16 cellular contexts compared by ENCODE assay signal in the genomic region with DNA sequence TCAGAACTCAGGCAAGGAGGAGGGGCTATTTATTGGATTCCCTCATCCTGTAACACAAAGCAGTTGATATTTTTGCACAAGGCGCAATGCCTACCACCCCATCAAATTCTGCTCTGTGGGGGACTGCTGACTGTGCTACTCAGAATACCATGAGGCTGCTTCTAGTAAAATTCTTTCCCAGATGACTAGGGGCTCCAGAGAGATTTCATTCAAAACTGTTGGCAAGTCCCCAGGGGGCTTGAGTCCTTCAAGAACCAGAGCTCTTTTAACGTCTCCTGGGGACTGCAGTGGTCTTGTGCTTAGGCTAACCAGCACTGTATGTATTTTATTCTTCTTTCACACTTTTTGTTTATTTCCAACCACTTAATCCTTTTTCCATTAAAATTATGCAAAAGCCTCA.
"Had no signal": no experiment of that assay in that cellular context is flagged by ENCODE, and none has a peak within 500 bp of the region (broad histone marks: within the 10 kb centered on the region; RNA-seq: fewer than 3 reads in every experiment).

No MANE protein-coding gene starts in this region.

- H3K4me3 ChIP-seq: left ventricle myocardium inferior, prostate gland, suprapubic skin, upper lobe of left lung had no signal

- H3K36me3 Mint-ChIP-seq: memory B cell, natural killer cell had no signal

- DNase-seq: activated naive CD4-positive, alpha-beta T cell treated with Interleukin-2 at 50 U/mL for 16 hours; activated T-cell treated with anti-CD3 and anti-CD28 coated beads for 4 hours; kidney; left ventricle myocardium inferior; natural killer cell; occipital lobe; upper lobe of left lung had no signal

- H3K4me1 ChIP-seq: left ventricle myocardium inferior, prostate gland, suprapubic skin, upper lobe of left lung had no signal

- ATAC-seq: activated CD4-positive, CD25-positive, alpha-beta regulatory T cell treated with anti-CD3 and anti-CD28 coated beads, Interleukin-2, amount 50 U/mL, for 24 hours; esophagus mucosa; natural killer cell; sciatic nerve had no signal

- H3K27me3 Mint-ChIP-seq: memory B cell; stimulated activated naive CD8-positive, alpha-beta T cell treated with anti-CD3 and anti-CD28 coated beads, Interleukin-15, Interleukin-2, amounts not matched to agents 100 ng/mL and 50 ng/mL, for 24 hours had no signal

- H3K36me3 ChIP-seq: left ventricle myocardium inferior, prostate gland, suprapubic skin, upper lobe of left lung had no signal

- H3K4me3 Mint-ChIP-seq: memory B cell; natural killer cell; stimulated activated naive CD8-positive, alpha-beta T cell treated with anti-CD3 and anti-CD28 coated beads, Interleukin-15, Interleukin-2, amounts not matched to agents 100 ng/mL and 50 ng/mL, for 24 hours had no signal

- H3K9me3 Mint-ChIP-seq: natural killer cell had no signal

- H3K27ac Mint-ChIP-seq: memory B cell; natural killer cell; stimulated activated naive CD8-positive, alpha-beta T cell treated with anti-CD3 and anti-CD28 coated beads, Interleukin-15, Interleukin-2, amounts not matched to agents 100 ng/mL and 50 ng/mL, for 24 hours had no signal

- H3K27ac ChIP-seq: left ventricle myocardium inferior, prostate gland, suprapubic skin, upper lobe of left lung had no signal

- FAIRE-seq: bronchial epithelial cell, colon, kidney had no signal

- H3K9me3 ChIP-seq: left ventricle myocardium inferior, prostate gland, suprapubic skin, upper lobe of left lung had no signal

- H3K4me1 Mint-ChIP-seq: memory B cell, natural killer cell had no signal

- H3K27me3 ChIP-seq: suprapubic skin, upper lobe of left lung had no signal
